Comparison of ENCODE assay signal across 8 cellular contexts in genomic region chr2:102737435-102737834, GRCh38. TPM values are rescaled to one million over a fixed set of nuclear protein-coding genes. Genes with fewer than 3 reads are reported as not detected.
DNase-seq lines count a peak whose midpoint lies in the region; ATAC-seq, FAIRE-seq and TF ChIP-seq lines count a peak whose summit lies in the region.

No MANE protein-coding gene starts in this region.

- intact Hi-C loops in kidney (cut with DNase I) = no loop called here

- DNase-seq in SJSA1 (ENCODE audit: low read depth in 1 of 2, low spot score in 2 of 2) (no peak), kidney (no peak), caudate nucleus (lab: John Stamatoyannopoulos, UW) (no peak), dedifferentiated amniotic fluid mesenchymal stem cell (ENCODE audit: extremely low spot score) (no peak), KBM-7 (no peak), KG1 (lab: John Stamatoyannopoulos, UW) (no peak)

- H3K9ac ChIP-seq in kidney (ENCODE audit: low read length in 2 of 2) = peak overlapping the region in 1 of 2 donors; percentile 77

- H3K4me3 ChIP-seq in SJSA1 = peak overlapping the region; percentile 86; the same call in 1 of the 2 replicates
- peak overlapping the region; percentile 92 to 93 for H3K4me3 ChIP-seq in kidney (ENCODE audit: low read length in 2 of 2)

- H3K9me3 ChIP-seq in SJSA1 (replicated peaks) (no peaks in the 10 kb centered on the region; the same call in 1 of the 2 replicates), kidney (ENCODE audit: control insufficient read depth in 1 of 2, low read length in 2 of 2) (no peaks in the 10 kb centered on the region)

- H3K4me1 ChIP-seq in SJSA1 (replicated peaks) = peaks cover 9% of the 10 kb centered on the region; the same call in 1 of the 2 replicates
- H3K4me1 ChIP-seq in kidney (ENCODE audit: control insufficient read depth in 1 of 2, insufficient read depth in 1 of 2, low read depth in 1 of 2, low read length in 2 of 2) = peaks cover 6 to 7% of the 10 kb centered on the region in 2 donors

- no peak for TF ChIP-seq CTCF in kidney (IDR thresholded peaks at IDR 0.05; ENCODE audit: borderline replicate concordance, extremely low read depth, insufficient read depth)

- H3K27ac ChIP-seq in SJSA1 = no peak overlapping the region
- H3K27ac ChIP-seq in kidney (ENCODE audit: low read depth in 2 of 2, low read length in 2 of 2) = no peak overlapping the region
- no peak overlapping the region for H3K27ac ChIP-seq in caudate nucleus (ENCODE audit: low read depth, low read length)

- ATAC-seq in GM18511 (IDR thresholded peaks at IDR 0.05; ENCODE audit: unreplicated experiment) (peak; percentile 59), HG02588 (IDR thresholded peaks at IDR 0.05; ENCODE audit: unreplicated experiment) (peak; percentile 42)

- FAIRE-seq in kidney (lab: Jason Lieb, UNC) = no peak

- H3K27me3 ChIP-seq in SJSA1 (replicated peaks) = no peaks in the 10 kb centered on the region

- H3K36me3 ChIP-seq in SJSA1 (0 out of 2 replicates have a peak, but pooled peaks cover 3% of the 10 kb centered on the region), kidney (ENCODE audit: control insufficient read depth in 1 of 2, insufficient read depth in 2 of 2, low read length in 2 of 2) (no peaks in the 10 kb centered on the region)

- in situ Hi-C loops in KBM-7 (cut with MboI; ENCODE audit: low pct_unique_long_range_greater_than_20kb, low sequenced_read_pairs) = no loop called here

RNA-seq across cellular contexts. Expression of gene TMEM182, which starts 24.4 kb away (rescaled TPM):
- total RNA-seq in SJSA1 (2014; rRNA removed; shearing (Covaris generic)) = 2.9 and 3.7 TPM in 2 replicates
- 6.5 TPM for total RNA-seq in kidney
- 4.2 TPM for polyA plus RNA-seq in kidney (ENCODE audit: insufficient read depth, low read depth, low replicate concordance)
